ENCODE assay signal across 8 cellular contexts in the genomic region with DNA sequence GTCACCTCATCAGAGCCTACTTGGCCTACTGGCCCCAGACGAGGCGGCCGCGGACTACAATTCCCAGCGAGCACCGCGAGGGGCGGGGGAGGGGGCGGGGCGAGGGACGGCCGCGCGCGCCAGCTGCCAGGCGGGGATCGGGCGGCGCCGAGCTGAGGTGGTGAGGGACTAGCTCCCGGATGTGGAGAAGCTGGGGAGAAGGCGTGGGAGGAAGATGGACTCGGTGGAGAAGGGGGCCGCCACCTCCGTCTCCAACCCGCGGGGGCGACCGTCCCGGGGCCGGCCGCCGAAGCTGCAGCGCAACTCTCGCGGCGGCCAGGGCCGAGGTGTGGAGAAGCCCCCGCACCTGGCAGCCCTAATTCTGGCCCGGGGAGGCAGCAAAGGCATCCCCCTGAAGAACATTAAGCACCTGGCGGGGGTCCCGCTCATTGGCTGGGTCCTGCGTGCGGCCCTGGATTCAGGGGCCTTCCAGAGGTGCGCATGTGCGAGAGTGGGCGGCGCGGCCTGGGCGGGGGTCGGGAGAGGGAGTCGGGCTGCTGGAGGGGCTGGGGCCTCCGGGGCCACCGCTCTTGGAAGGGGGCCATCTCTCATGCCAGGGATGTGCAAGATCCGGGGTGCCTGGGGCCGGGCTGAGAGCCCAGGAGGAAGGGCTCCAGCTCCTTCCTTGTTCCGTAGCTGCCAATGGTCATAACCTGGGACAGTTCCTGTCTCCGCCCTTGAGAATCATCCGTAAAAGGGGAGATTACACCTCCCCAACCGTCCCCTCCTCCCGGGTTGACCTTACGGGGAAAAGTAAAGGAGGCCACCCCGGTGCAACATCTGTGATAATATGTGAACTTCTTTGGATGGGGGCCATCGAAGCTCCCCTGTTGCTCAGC. TPM values are rescaled to one million over a fixed set of nuclear protein-coding genes. Genes with fewer than 3 reads are reported as not detected.
DNase-seq lines count a peak whose midpoint lies in the region; ATAC-seq and TF ChIP-seq lines count a peak whose summit lies in the region.

Gene CMAS (plus strand): TSS at position 129 of the 878 bp plus-strand sequence. CDS start 86 bp downstream, at position 215.

- H3K36me3 ChIP-seq in left lung: no peaks in the 10 kb centered on the region

- no peaks in the 10 kb centered on the region for H3K27me3 ChIP-seq in left lung

- peaks cover 24% of the 10 kb centered on the region for H3K36me3 Mint-ChIP-seq in activated CD4-positive, alpha-beta T cell treated with anti-CD3 and anti-CD28 coated beads, Interleukin-2, amount 10 ng/mL, durations not matched to agents 7 days and 5 days (ENCODE audit: low read depth)

- ATAC-seq in GM19025 (IDR thresholded peaks at IDR 0.05; ENCODE audit: low read depth, unreplicated experiment) (peak; percentile 83), HG03196 (IDR thresholded peaks at IDR 0.05; ENCODE audit: unreplicated experiment) (peak; percentile 83), left lung (peak; percentile 98)

- intact Hi-C loops in left lung (cut with DNase I): no loop called here

- peak within 1 kb of the TSS; percentile 79 to 100 for H3K4me3 ChIP-seq in left lung

- peak within 1 kb of the TSS; percentile 95 for H3K4me3 Mint-ChIP-seq in activated CD4-positive, alpha-beta T cell treated with anti-CD3 and anti-CD28 coated beads, Interleukin-2, amount 10 ng/mL, durations not matched to agents 7 days and 5 days

- no peaks in the 10 kb centered on the region for H3K27me3 Mint-ChIP-seq in activated CD4-positive, alpha-beta T cell treated with anti-CD3 and anti-CD28 coated beads, Interleukin-2, amount 10 ng/mL, durations not matched to agents 7 days and 5 days

- H3K27ac Mint-ChIP-seq in activated CD4-positive, alpha-beta T cell treated with anti-CD3 and anti-CD28 coated beads, Interleukin-2, amount 10 ng/mL, durations not matched to agents 7 days and 5 days: peak within 1 kb of the TSS; percentile 93

- CTCF ChIA-PET in activated CD4-positive, alpha-beta T cell treated with anti-CD3 and anti-CD28 coated beads, Interleukin-2, amount 10 ng/mL, durations not matched to agents 7 days and 5 days (lab: Charles Lee): interaction anchor here (0.8 to 1.7 kb wide), 5 partner anchors 8 to 406 kb away, joined by 3 to 4 read pairs (median 3); no protein-coding TSS in a partner anchor

- POLR2A ChIA-PET in activated CD4-positive, alpha-beta T cell treated with anti-CD3 and anti-CD28 coated beads, Interleukin-2, amount 10 ng/mL, durations not matched to agents 7 days and 5 days (lab: Charles Lee): interaction anchor here (1.1 kb wide), 1 partner anchor 9 kb away, joined by 4 read pairs; no protein-coding TSS in a partner anchor

- peak within 1 kb of the TSS; percentile 80 to 84 for H3K27ac ChIP-seq in left lung

- H3K4me1 ChIP-seq in left lung: peaks cover 0 to 15% of the 10 kb centered on the region in 2 donors

- peak; percentile 84 for DNase-seq in Ammon's horn (ENCODE audit: low spot score)
- DNase-seq in NCI-H510A (lab: John Stamatoyannopoulos, UW): peak; percentile 40
- peak; percentile 81 for DNase-seq in activated CD4-positive, alpha-beta T cell treated with anti-CD3 and anti-CD28 coated beads, Interleukin-2, amount 10 ng/mL, durations not matched to agents 7 days and 5 days
- peak; percentile 42 for DNase-seq in dedifferentiated amniotic fluid mesenchymal stem cell (ENCODE audit: extremely low spot score)
- DNase-seq in left lung: peak; percentile 85 to 94
- peak; percentile 74 to 77 for DNase-seq in stimulated activated CD4-positive, alpha-beta T cell treated with anti-CD3 and anti-CD28 coated beads, Interleukin-2, amount 100 ng/mL, for 48 hours

- peaks cover 44% of the 10 kb centered on the region for H3K4me1 Mint-ChIP-seq in activated CD4-positive, alpha-beta T cell treated with anti-CD3 and anti-CD28 coated beads, Interleukin-2, amount 10 ng/mL, durations not matched to agents 7 days and 5 days

- TF ChIP-seq CTCF in left lung (IDR thresholded peaks at IDR 0.05): no peak

- no peaks in the 10 kb centered on the region for H3K9me3 ChIP-seq in left lung

- no peaks in the 10 kb centered on the region for H3K9me3 Mint-ChIP-seq in activated CD4-positive, alpha-beta T cell treated with anti-CD3 and anti-CD28 coated beads, Interleukin-2, amount 10 ng/mL, durations not matched to agents 7 days and 5 days

RNA-seq across cellular contexts. Expression of gene CMAS, which starts in this region (rescaled TPM):
- 10 to 100 TPM; 32.2 to 36.0 TPM for total RNA-seq in activated CD4-positive, alpha-beta T cell treated with anti-CD3 and anti-CD28 coated beads, Interleukin-2, amount 10 ng/mL, durations not matched to agents 7 days and 5 days
- 10 to 100 TPM; 23.4 to 28.6 TPM for total RNA-seq in left lung

Comparison
In these comparisons a context has a peak if more than half of its experiments do, and no peak if none do; other contexts are left out.
1. Peak in every context shown above with its lines: DNase-seq, ATAC-seq, H3K4me3 ChIP-seq and H3K27ac ChIP-seq.